Comparison of ENCODE assay signal across 8 cellular contexts in the genomic region with DNA sequence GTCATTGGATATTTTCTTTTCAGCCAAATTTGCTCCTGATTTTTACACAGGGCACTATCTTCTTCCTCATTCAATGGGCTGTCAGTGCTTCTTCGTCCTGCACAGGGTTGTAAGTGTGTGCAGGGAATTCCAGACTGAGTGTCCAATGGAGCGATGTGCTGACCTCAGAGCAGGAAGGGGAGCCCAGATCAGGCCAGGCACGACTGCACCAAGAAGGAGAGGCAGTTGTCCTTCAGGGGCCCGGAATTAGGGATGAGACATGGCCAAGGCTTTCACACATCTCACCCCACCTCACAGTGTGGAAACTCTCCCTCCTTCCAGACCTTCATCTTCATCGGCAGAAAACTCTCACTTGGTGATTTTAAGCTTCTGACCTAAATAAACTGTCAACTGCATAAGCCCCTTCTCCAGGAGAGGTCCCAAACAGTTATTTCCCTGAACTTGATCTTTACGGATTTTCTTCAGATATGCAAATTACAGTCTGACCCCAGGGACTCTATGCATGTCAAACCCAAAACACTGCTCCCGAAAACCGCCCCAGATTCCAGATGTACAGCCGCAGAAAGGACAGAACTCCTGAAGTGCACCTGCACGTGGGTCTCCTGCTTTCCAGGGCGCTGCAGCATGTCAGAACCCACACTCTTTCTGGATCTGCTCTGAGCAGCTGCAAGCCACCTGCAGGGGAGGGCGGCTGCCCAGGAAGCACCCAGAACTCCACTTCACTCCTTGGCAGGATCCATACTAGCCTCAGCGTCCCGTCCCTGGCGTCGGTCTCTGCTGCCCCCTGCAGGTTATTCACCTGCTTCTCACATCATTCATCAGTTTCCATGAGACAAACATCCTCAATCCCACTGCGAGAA. TPM values are rescaled to one million over a fixed set of nuclear protein-coding genes. Genes with fewer than 3 reads are reported as not detected.
DNase-seq lines count a peak whose midpoint lies in the region; ATAC-seq and TF ChIP-seq lines count a peak whose summit lies in the region.

No MANE protein-coding gene starts in this region.

- intact Hi-C loops in HCT116 (cut with micrococcal nuclease): loop anchor here (1.0 kb wide), 2 partner anchors 217 to 259 kb away; no protein-coding TSS in a partner anchor

- no peaks in the 10 kb centered on the region for H3K36me3 ChIP-seq in HCT116 (ENCODE audit: control insufficient read depth in 1 of 2, insufficient read depth in 2 of 2, low read length in 2 of 2)
- peaks cover 13% of the 10 kb centered on the region for H3K36me3 ChIP-seq in right atrium auricular region
- peaks cover 6% of the 10 kb centered on the region for H3K36me3 ChIP-seq in urinary bladder (ENCODE audit: insufficient read depth)

- H3K4me2 ChIP-seq in HCT116 (ENCODE audit: low read length): peak overlapping the region; percentile 60

- peak; percentile 85 for ATAC-seq in HCT116

- CTCF ChIA-PET in HCT116 (lab: Charles Lee): no interaction called here

- peak overlapping the region; percentile 44 to 50 for H3K4me3 ChIP-seq in HCT116 (replicated peaks in 1 of 2; ENCODE audit: low read depth in 1 of 2, low read length in 2 of 2)
- H3K4me3 ChIP-seq in right atrium auricular region: peak overlapping the region; percentile 77 to 94
- H3K4me3 ChIP-seq in urinary bladder (ENCODE audit: low read depth, low read length): peak overlapping the region; percentile 77

- H3K9me3 ChIP-seq in HCT116 (ENCODE audit: control insufficient read depth in 1 of 2, insufficient read depth in 1 of 2, low read depth in 1 of 2, low read length in 2 of 2) (peaks cover 11 to 14% of the 10 kb centered on the region in 2 experiments; a peak in 2 of 4 replicates), right atrium auricular region (peaks cover 0 to 3% of the 10 kb centered on the region in 2 donors)

- BruUV-seq in HCT116 (replicated peaks; lab: Mats Ljungman, UMichigan): no TSS peak

- no peak for TF ChIP-seq POLR2A in HCT116 (IDR thresholded peaks at IDR 0.05; ENCODE audit: borderline replicate concordance, extremely low read depth, insufficient read depth, insufficient read length)

- no peaks in the 10 kb centered on the region for H3K4me1 ChIP-seq in HCT116 (ENCODE audit: control insufficient read depth in 1 of 2, insufficient read depth in 2 of 2, low read length in 2 of 2)
- peaks cover 0 to 22% of the 10 kb centered on the region in 2 donors for H3K4me1 ChIP-seq in right atrium auricular region
- no peaks in the 10 kb centered on the region for H3K4me1 ChIP-seq in urinary bladder (ENCODE audit: insufficient read depth)

- POLR2A ChIA-PET in HCT116 (lab: Charles Lee): no interaction called here

- H3K9me2 ChIP-seq in HCT116 (ENCODE audit: insufficient read depth): no peaks in the 10 kb centered on the region

- RAD21 ChIA-PET in HCT116 (lab: Charles Lee; ENCODE audit: low non-redundant PET in 1 of 2, low total read pairs in 2 of 2, uncharacterized antibody in 2 of 2, unreplicated experiment in 2 of 2): interaction anchor here in 1 of 2 experiments (0.8 to 1.4 kb wide), 2 partner anchors 217 to 343 kb away, joined by 3 to 4 read pairs; no protein-coding TSS in a partner anchor

- peak; percentile 85 for TF ChIP-seq RAD21 in HCT116 (IDR thresholded peaks at IDR 0.05; ENCODE audit: low read depth)

- no peak overlapping the region for H3K27ac ChIP-seq in HCT116 (ENCODE audit: low read depth, low read length)
- H3K27ac ChIP-seq in right atrium auricular region: peak overlapping the region; percentile 82 to 85
- H3K27ac ChIP-seq in urinary bladder (ENCODE audit: low read depth): no peak overlapping the region

- H3K27me3 ChIP-seq in HCT116 (ENCODE audit: insufficient read depth, low read length): no peaks in the 10 kb centered on the region
- H3K27me3 ChIP-seq in right atrium auricular region: no peaks in the 10 kb centered on the region

- H3K79me2 ChIP-seq in HCT116 (ENCODE audit: insufficient read depth, low read length): no peaks in the 10 kb centered on the region

- WGBS in urinary bladder: 5% methylated on average over 17 of the region's 17 CpGs

- H4K20me1 ChIP-seq in HCT116 (ENCODE audit: insufficient read depth): no peaks in the 10 kb centered on the region

- peak; percentile 65 for DNase-seq in DMS153 treated with DMSO at 0.1 percent for 48 hours (lab: John Stamatoyannopoulos, UW; ENCODE audit: unreplicated experiment)
- DNase-seq in HCT116 (ENCODE audit: low read depth, low spot score): peak; percentile 52
- DNase-seq in NCI-H146 (lab: John Stamatoyannopoulos, UW): peak; percentile 90
- peak; percentile 64 to 83 (median 78) for DNase-seq in T-helper 2 cell
- DNase-seq in amygdala (lab: John Stamatoyannopoulos, UW): peak in 55 of 56 donors; percentile 15 to 92 (median 72)
- DNase-seq in right atrium auricular region (ENCODE audit: low spot score): peak; percentile 89
- peak; percentile 35 for DNase-seq in pulmonary artery endothelial cell (ENCODE audit: low read depth, low spot score)

- H2AFZ ChIP-seq in HCT116 (ENCODE audit: low read depth, low read length, poor library complexity, severe bottlenecking): no peak overlapping the region

- no peak overlapping the region for H3K9ac ChIP-seq in HCT116 (ENCODE audit: low read length)

- TF ChIP-seq CTCF in HCT116 (IDR thresholded peaks at IDR 0.05 in 2 of 3, conservative IDR thresholded peaks at IDR 0.05 in 1 of 3; ENCODE audit: borderline replicate concordance in 1 of 3, insufficient read depth in 1 of 3, low read depth in 2 of 3, low read length in 2 of 3): peak; percentile 68 to 71 (median 69); a peak in 5 of 6 replicates
- TF ChIP-seq CTCF in right atrium auricular region (IDR thresholded peaks at IDR 0.05): peak; percentile 84 to 97

TF ChIP-seq in HCT116, 20 proteins besides CTCF, POLR2A, EP300 and RAD21:
- TF ChIP-seq SP1 (IDR thresholded peaks at IDR 0.05; ENCODE audit: low read depth) (no peak), CBX3 (IDR thresholded peaks at IDR 0.05; ENCODE audit: low read depth) (peak; percentile 36; the same call in 1 of the 2 replicates), TCF7L2 (IDR thresholded peaks at IDR 0.05; ENCODE audit: borderline replicate concordance, extremely low read depth, insufficient read depth, insufficient read length) (no peak), FOSL1 (IDR thresholded peaks at IDR 0.05; ENCODE audit: low read depth) (no peak)

RNA-seq across cellular contexts. Expression of gene ZNF20, which starts 0.6 kb away (rescaled TPM):
- total RNA-seq in HCT116 (2021; ENCODE audit: unreplicated experiment): 1.0 TPM
- 0.62 and 0.86 TPM in 2 replicates for polyA plus RNA-seq in HCT116 (2012)
- total RNA-seq in right atrium auricular region: 1 to 10 TPM in 1 of 2 donors, under 1 TPM in 1; 0.79 to 1.4 TPM
- total RNA-seq in pulmonary artery endothelial cell: 2.7 and 3.7 TPM in 2 replicates
- 9.0 TPM for total RNA-seq in urinary bladder
- 2.1 TPM for polyA plus RNA-seq in urinary bladder

RNA-seq across cellular contexts. Expression of gene ZNF625, which starts 15.8 kb away (rescaled TPM):
- total RNA-seq in HCT116 (2021; ENCODE audit: unreplicated experiment) (not detected), right atrium auricular region (1 to 10 TPM; 3.2 to 6.3 TPM), pulmonary artery endothelial cell (11.1 and 12.9 TPM in 2 replicates), urinary bladder (26.9 TPM)
- polyA plus RNA-seq in HCT116 (2012): not detected in 2 replicates
- polyA plus RNA-seq in urinary bladder: 1.6 TPM

RNA-seq across cellular contexts. Expression of gene ZNF136, which starts 22.1 kb away (rescaled TPM):
- total RNA-seq in HCT116 (2021; ENCODE audit: unreplicated experiment): 4.0 TPM
- 0.91 and 1.3 TPM in 2 replicates for polyA plus RNA-seq in HCT116 (2012)
- 1 to 10 TPM; 3.2 to 3.6 TPM for total RNA-seq in right atrium auricular region
- total RNA-seq in pulmonary artery endothelial cell: 5.5 and 6.2 TPM in 2 replicates
- 24.7 TPM for total RNA-seq in urinary bladder
- polyA plus RNA-seq in urinary bladder: 7.4 TPM

Comparison
In these comparisons a context has a peak if more than half of its experiments do, and no peak if none do; other contexts are left out.
1. DNase-seq: peak in every context shown above with its lines; median percentile 90 in NCI-H146; 89 in right atrium auricular region; 78 in T-helper 2 cell; 72 in amygdala; 65 in DMS153 treated with DMSO at 0.1 percent for 48 hours; 52 in HCT116; 35 in pulmonary artery endothelial cell.
2. H3K27ac ChIP-seq: peak in right atrium auricular region (2 of 2); none in HCT116 (single experiment) and urinary bladder (single experiment).
3. Peak in every context shown above with its lines, with median percentiles within 50 percentile points of each other: H3K4me3 ChIP-seq.